In genomic region chr3:61701019-61701418, GRCh38 we compare ENCODE assay signal across 1 cellular context.
TF ChIP-seq lines count a peak whose summit lies in the region.

No MANE protein-coding gene starts in this region.

TF ChIP-seq in HepG2, 621 proteins besides CTCF, POLR2A, EP300 and RAD21 (continued from another document):
- TF ChIP-seq SNAPC4 (CRISPR knock-in tag; IDR thresholded peaks at IDR 0.05), result no peak
- no peak for TF ChIP-seq SIN3A (IDR thresholded peaks at IDR 0.05; ENCODE audit: borderline replicate concordance, low read depth, low read length)
- TF ChIP-seq KAT2B (IDR thresholded peaks at IDR 0.05; ENCODE audit: borderline replicate concordance, low read depth, low read length), result no peak
- TF ChIP-seq BHLHE40 (IDR thresholded peaks at IDR 0.05; ENCODE audit: low read length), result no peak
- TF ChIP-seq NRL (CRISPR knock-in tag; IDR thresholded peaks at IDR 0.05; ENCODE audit: borderline replicate concordance), result no peak
TF ChIP-seq in HepG2: peak in this region for 0.
